ENCODE assay signal across 17 cellular contexts in genomic region chr5:67164856-67165523, GRCh38. TPM values are rescaled to one million over a fixed set of nuclear protein-coding genes. Genes with fewer than 3 reads are reported as not detected.
DNase-seq lines count a peak whose midpoint lies in the region; ATAC-seq and TF ChIP-seq lines count a peak whose summit lies in the region.
"Had no signal": no experiment of that assay in that cellular context is flagged by ENCODE, and none has a peak within 500 bp of the region (broad histone marks: within the 10 kb centered on the region; RNA-seq: fewer than 3 reads in every experiment).

No MANE protein-coding gene starts in this region.

- H3K27me3 Mint-ChIP-seq in GM23338 (ENCODE audit: insufficient read depth, low read depth, poor library complexity) = peaks cover 9% of the 10 kb centered on the region
- no peaks in the 10 kb centered on the region for H3K27me3 Mint-ChIP-seq in activated naive CD8-positive, alpha-beta T cell treated with anti-CD3 and anti-CD28 coated beads, Interleukin-2, amount 50 U/mL, for 24 hours
- no peaks in the 10 kb centered on the region for H3K27me3 Mint-ChIP-seq in naive thymus-derived CD8-positive, alpha-beta T cell
- H3K27me3 Mint-ChIP-seq in Caco-2 (ENCODE audit: insufficient read depth, unreplicated experiment) = no peaks in the 10 kb centered on the region

- H3K9me3 ChIP-seq in DND-41 (ENCODE audit: insufficient read depth, low read length, severe bottlenecking) = no peaks in the 10 kb centered on the region
- H3K9me3 ChIP-seq in Caco-2 = no peaks in the 10 kb centered on the region
- H3K9me3 ChIP-seq: testis had no signal

- peak overlapping the region; percentile 90 for H3K4me2 ChIP-seq in DND-41 (ENCODE audit: insufficient read depth, low read length)
- no peak overlapping the region for H3K4me2 ChIP-seq in GM23338

- DNase-seq in DND-41 (peak; percentile 44), GM23338 (ENCODE audit: low spot score) (no peak), GOT3 (lab: John Stamatoyannopoulos, UW) (no peak), Caco-2 (no peak), NCI-H1092 (lab: John Stamatoyannopoulos, UW) (no peak)
- no peak for DNase-seq in activated naive CD8-positive, alpha-beta T cell treated with anti-CD3 and anti-CD28 coated beads, Interleukin-2, amount 50 U/mL, for 24 hours
- DNase-seq in naive thymus-derived CD8-positive, alpha-beta T cell = no peak
- DNase-seq: NCI-H2029 treated with DMSO at 0.1 percent for 48 hours, NCI-H774, nephron progenitor cell, SHP77 treated with DMSO at 0.1 percent for 48 hours had no signal

- H3K36me3 Mint-ChIP-seq in GM23338 (ENCODE audit: low read depth) = peaks cover 5% of the 10 kb centered on the region; the same call in 1 of the 3 replicates
- H3K36me3 Mint-ChIP-seq in activated naive CD8-positive, alpha-beta T cell treated with anti-CD3 and anti-CD28 coated beads, Interleukin-2, amount 50 U/mL, for 24 hours (ENCODE audit: low read depth) = peaks cover 17% of the 10 kb centered on the region
- H3K36me3 Mint-ChIP-seq in naive thymus-derived CD8-positive, alpha-beta T cell = peaks cover 0 to 24% (median 11%) of the 10 kb centered on the region in 3 donors
- H3K36me3 Mint-ChIP-seq in Caco-2 (ENCODE audit: insufficient read depth, unreplicated experiment) = peaks cover 53% of the 10 kb centered on the region

- CTCF ChIA-PET in Caco-2 (lab: Charles Lee) = no interaction called here

- H3K27me3 ChIP-seq in DND-41 (ENCODE audit: insufficient read depth, low read length, poor library complexity) (no peaks in the 10 kb centered on the region), GM23338 (ENCODE audit: insufficient read depth) (no peaks in the 10 kb centered on the region), Caco-2 (replicated peaks; ENCODE audit: control insufficient read depth, insufficient read depth, low read length) (no peaks in the 10 kb centered on the region)
- H3K27me3 ChIP-seq: testis had no signal

- peak overlapping the region; percentile 95 for H3K27ac ChIP-seq in DND-41 (ENCODE audit: low read length)
- no peak overlapping the region for H3K27ac ChIP-seq in GM23338 (ENCODE audit: low read depth)

- POLR2A ChIA-PET in naive thymus-derived CD8-positive, alpha-beta T cell (lab: Charles Lee) = interaction anchor here (0.6 to 17.6 kb wide), 12 partner anchors 8 to 1051 kb away, joined by 3 to 420 read pairs (median 4); partner anchors contain the start of gene PIK3R1
- POLR2A ChIA-PET in Caco-2 (lab: Charles Lee) = no interaction called here

- ATAC-seq in DND-41 (ENCODE audit: insufficient read depth, low read depth) = no peak
- no peak for ATAC-seq in GM23338
- no peak for ATAC-seq in activated naive CD8-positive, alpha-beta T cell treated with anti-CD3 and anti-CD28 coated beads, Interleukin-2, amount 50 U/mL, for 24 hours
- ATAC-seq in naive thymus-derived CD8-positive, alpha-beta T cell = no peak
- ATAC-seq in HG02884 (IDR thresholded peaks at IDR 0.05; ENCODE audit: unreplicated experiment) = no peak

- no TSS peak for BruUV-seq in Caco-2 (replicated peaks; lab: Mats Ljungman, UMichigan)

- H3K4me3 Mint-ChIP-seq in GM23338 = no peak overlapping the region
- peak overlapping the region; percentile 78 for H3K4me3 Mint-ChIP-seq in activated naive CD8-positive, alpha-beta T cell treated with anti-CD3 and anti-CD28 coated beads, Interleukin-2, amount 50 U/mL, for 24 hours
- peak overlapping the region; percentile 75 to 94 (median 88) for H3K4me3 Mint-ChIP-seq in naive thymus-derived CD8-positive, alpha-beta T cell
- H3K4me3 Mint-ChIP-seq in Caco-2 (ENCODE audit: unreplicated experiment) = no peak overlapping the region
- H3K4me3 Mint-ChIP-seq: nephron progenitor cell had no signal

- H3K27ac Mint-ChIP-seq in GM23338 (no peak overlapping the region), Caco-2 (ENCODE audit: unreplicated experiment) (no peak overlapping the region)
- peak overlapping the region; percentile 53 for H3K27ac Mint-ChIP-seq in activated naive CD8-positive, alpha-beta T cell treated with anti-CD3 and anti-CD28 coated beads, Interleukin-2, amount 50 U/mL, for 24 hours
- peak overlapping the region; percentile 95 to 99 (median 99) for H3K27ac Mint-ChIP-seq in naive thymus-derived CD8-positive, alpha-beta T cell
- H3K27ac Mint-ChIP-seq: nephron progenitor cell had no signal

- no peak for TF ChIP-seq CTCF in DND-41 (IDR thresholded peaks at IDR 0.05; ENCODE audit: borderline replicate concordance, extremely low read depth, low read length, poor library complexity, severe bottlenecking)
- no peak for TF ChIP-seq CTCF in GM23338 (conservative IDR thresholded peaks at IDR 0.05; ENCODE audit: low read depth in 2 of 2)
- TF ChIP-seq CTCF in Caco-2 (IDR thresholded peaks at IDR 0.05; ENCODE audit: insufficient read depth in 1 of 2, low read depth in 1 of 2, low read length in 1 of 2, severe bottlenecking in 1 of 2, unreplicated experiment in 1 of 2) = no peak

- no peaks in the 10 kb centered on the region for H3F3A ChIP-seq in GM23338 (replicated peaks; ENCODE audit: low read depth)

- H3K9me3 Mint-ChIP-seq in GM23338 (no peaks in the 10 kb centered on the region; the same call in 2 of the 3 replicates), Caco-2 (ENCODE audit: unreplicated experiment) (no peaks in the 10 kb centered on the region)
- H3K9me3 Mint-ChIP-seq in activated naive CD8-positive, alpha-beta T cell treated with anti-CD3 and anti-CD28 coated beads, Interleukin-2, amount 50 U/mL, for 24 hours = no peaks in the 10 kb centered on the region
- H3K9me3 Mint-ChIP-seq in naive thymus-derived CD8-positive, alpha-beta T cell = no peaks in the 10 kb centered on the region
- H3K9me3 Mint-ChIP-seq: nephron progenitor cell had no signal

- H3K36me3 ChIP-seq in DND-41 (ENCODE audit: insufficient read depth, low read length) (peaks cover 40% of the 10 kb centered on the region), GM23338 (ENCODE audit: insufficient read depth) (no peaks in the 10 kb centered on the region), Caco-2 (ENCODE audit: control insufficient read depth, insufficient read depth, low read length) (no peaks in the 10 kb centered on the region; the same call in 1 of the 2 replicates)

- peak overlapping the region; percentile 95 for H3K9ac ChIP-seq in DND-41 (ENCODE audit: low read depth, low read length)

- peaks cover 55% of the 10 kb centered on the region for H3K79me2 ChIP-seq in DND-41 (ENCODE audit: insufficient read depth, low read length)
- H3K79me2 ChIP-seq in GM23338 (replicated peaks; ENCODE audit: insufficient read depth) = no peaks in the 10 kb centered on the region

- intact Hi-C loops in Caco-2 (cut with micrococcal nuclease; ENCODE audit: unreplicated experiment) = no loop called here

- H4K20me1 ChIP-seq in DND-41 (ENCODE audit: insufficient read depth, low read length) (peaks cover 32% of the 10 kb centered on the region), GM23338 (replicated peaks; ENCODE audit: insufficient read depth) (no peaks in the 10 kb centered on the region)

- no peaks in the 10 kb centered on the region for H3K9me2 ChIP-seq in GM23338 (ENCODE audit: insufficient read depth)

- H2AFZ ChIP-seq in DND-41 (ENCODE audit: low read depth, low read length) = no peak overlapping the region
- H2AFZ ChIP-seq in GM23338 = peak overlapping the region; percentile 96; the same call in 1 of the 2 replicates

- peaks cover 20% of the 10 kb centered on the region; the same call in 2 of the 3 replicates for H3K4me1 Mint-ChIP-seq in GM23338
- peaks cover 71% of the 10 kb centered on the region for H3K4me1 Mint-ChIP-seq in activated naive CD8-positive, alpha-beta T cell treated with anti-CD3 and anti-CD28 coated beads, Interleukin-2, amount 50 U/mL, for 24 hours
- peaks cover 27 to 85% (median 76%) of the 10 kb centered on the region in 4 donors for H3K4me1 Mint-ChIP-seq in naive thymus-derived CD8-positive, alpha-beta T cell
- H3K4me1 Mint-ChIP-seq in Caco-2 (ENCODE audit: low read depth, unreplicated experiment) = no peaks in the 10 kb centered on the region

- H3K4me3 ChIP-seq in DND-41 (ENCODE audit: low read depth in 1 of 2, low read length in 2 of 2) (peak overlapping the region; percentile 71 to 87), GM23338 (no peak overlapping the region), Caco-2 (ENCODE audit: low read depth, low read length) (no peak overlapping the region)

- H3K4me1 ChIP-seq in DND-41 (ENCODE audit: insufficient read depth, low read length) (peaks cover 68% of the 10 kb centered on the region), GM23338 (ENCODE audit: insufficient read depth) (no peaks in the 10 kb centered on the region), Caco-2 (no peaks in the 10 kb centered on the region)

TF ChIP-seq in GM23338, 12 proteins besides CTCF, POLR2A, EP300 and RAD21 (continues in another document):
- no peak for TF ChIP-seq REST (IDR thresholded peaks at IDR 0.05; ENCODE audit: unreplicated experiment)

RNA-seq across cellular contexts. Expression of gene CD180, which starts 31.6 kb away (rescaled TPM):
- total RNA-seq in GM23338 (2014; rRNA removed; shearing (Covaris generic)) = not detected in 2 replicates
- polyA plus RNA-seq in GM23338 (2016; fragmentation: Nextera tagmentation; extraction: Ambion mirVana) = not detected in 2 replicates
- total RNA-seq in naive thymus-derived CD8-positive, alpha-beta T cell = 1 to 10 TPM; 1.4 to 2.1 TPM
- polyA plus RNA-seq in naive thymus-derived CD8-positive, alpha-beta T cell = under 1 TPM in 2 of 3 donors, not detected in 1; 0.03 to 0.08 TPM
- total RNA-seq in Caco-2 (2022) = not detected in 2 replicates
- total RNA-seq: bronchial epithelial cell, glomerular endothelial cell, LHCN-M2 had no signal
- polyA plus RNA-seq: keratinocyte had no signal

Comparison
In these comparisons a context has a peak if more than half of its experiments do, and no peak if none do; other contexts are left out.
1. H3K4me3 ChIP-seq: peak in DND-41 (2 of 2); none in GM23338 (single experiment) and Caco-2 (single experiment).
2. H3K27ac Mint-ChIP-seq: peak in activated naive CD8-positive, alpha-beta T cell treated with anti-CD3 and anti-CD28 coated beads, Interleukin-2, amount 50 U/mL, for 24 hours (single experiment) and naive thymus-derived CD8-positive, alpha-beta T cell (10 of 10); none in GM23338 (single experiment) and Caco-2 (single experiment).
3. H3K4me3 Mint-ChIP-seq: peak in activated naive CD8-positive, alpha-beta T cell treated with anti-CD3 and anti-CD28 coated beads, Interleukin-2, amount 50 U/mL, for 24 hours (single experiment) and naive thymus-derived CD8-positive, alpha-beta T cell (10 of 10); none in GM23338 (single experiment) and Caco-2 (single experiment).